8 cellular contexts compared by ENCODE assay signal in the genomic region with DNA sequence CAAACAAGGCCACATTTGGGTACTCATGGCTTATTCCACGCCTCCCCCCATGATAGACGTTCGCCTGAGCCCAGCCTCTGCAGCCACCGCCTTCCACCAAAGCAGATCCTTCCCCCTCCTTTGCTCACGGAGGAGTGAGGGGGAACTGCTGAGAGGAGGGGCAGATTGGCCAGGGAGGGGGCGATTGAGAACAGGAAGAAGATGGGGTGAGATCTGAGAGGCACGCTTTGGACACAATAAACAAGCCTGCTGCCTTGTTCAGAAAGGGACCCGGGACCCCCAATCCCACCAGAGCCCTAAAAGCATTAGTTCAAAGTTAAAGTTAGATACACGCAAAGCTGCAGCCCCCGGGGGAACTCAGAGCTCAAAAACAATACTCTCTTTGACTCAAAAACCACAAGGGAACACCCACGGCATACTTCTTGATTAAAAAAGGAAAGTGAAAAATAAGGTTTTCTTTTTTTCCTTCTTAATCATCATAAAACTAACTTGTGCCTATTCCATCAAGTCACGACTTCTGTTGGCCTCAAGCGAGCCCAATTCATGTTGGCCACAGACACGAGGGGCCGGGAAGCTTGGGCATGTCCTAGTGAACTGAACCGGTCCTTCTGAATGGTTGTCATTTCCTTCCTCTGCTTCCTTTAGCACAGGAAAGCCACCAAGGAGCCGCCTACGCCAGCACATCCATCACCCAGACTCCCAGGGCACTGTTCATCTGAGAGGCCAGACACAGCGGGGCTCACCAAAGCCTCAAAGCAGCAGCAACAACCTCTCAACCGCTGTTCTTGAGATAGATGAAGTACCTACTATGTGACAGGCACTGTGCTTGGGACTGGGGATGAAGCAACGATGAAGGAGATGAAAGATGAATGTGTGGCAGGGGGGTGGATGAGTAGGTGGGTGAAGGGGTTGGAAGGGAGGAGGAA. TPM values are rescaled to one million over a fixed set of nuclear protein-coding genes. Genes with fewer than 3 reads are reported as not detected.
DNase-seq lines count a peak whose midpoint lies in the region; ATAC-seq and TF ChIP-seq lines count a peak whose summit lies in the region.

No MANE protein-coding gene starts in this region.

- peaks cover 83% of the 10 kb centered on the region for H3K4me1 Mint-ChIP-seq in activated T-helper 2 cell treated with anti-CD3 and anti-CD28 coated beads, Interferon-gamma antibody, Interleukin-2, Interleukin-4, amounts not matched to agents 10 μg/mL and 5 μg/mL and 100 μg/mL, durations not matched to agents 14 hours and 24 hours and 36 hours (ENCODE audit: low read depth)
- peaks cover 76 to 100% (median 98%) of the 10 kb centered on the region in 7 donors for H3K4me1 Mint-ChIP-seq in naive thymus-derived CD4-positive, alpha-beta T cell
- H3K4me1 Mint-ChIP-seq in progenitor cell of endocrine pancreas (ENCODE audit: low read depth) = peaks cover 5% of the 10 kb centered on the region

- POLR2A ChIA-PET in naive thymus-derived CD4-positive, alpha-beta T cell (lab: Charles Lee) = interaction anchor here (0.7 to 7.5 kb wide), 8 partner anchors 9 to 44 kb away, joined by 3 to 74 read pairs (median 4); no protein-coding TSS in a partner anchor

- peak; percentile 52 for DNase-seq in MV-4-11 (lab: John Stamatoyannopoulos, UW)
- DNase-seq in activated T-helper 2 cell treated with anti-CD3 and anti-CD28 coated beads, Interferon-gamma antibody, Interleukin-2, Interleukin-4, amounts not matched to agents 10 μg/mL and 5 μg/mL and 100 μg/mL, durations not matched to agents 14 hours and 24 hours and 36 hours (ENCODE audit: low spot score) = peak; percentile 27
- peak in 8 of 9 donors; percentile 55 to 71 (median 64) for DNase-seq in naive thymus-derived CD4-positive, alpha-beta T cell
- DNase-seq in progenitor cell of endocrine pancreas (ENCODE audit: low spot score, unreplicated experiment) = no peak
- DNase-seq in omental fat pad (ENCODE audit: low spot score) = no peak
- DNase-seq in NCI-H748 treated with DMSO at 0.1 percent for 48 hours (lab: John Stamatoyannopoulos, UW) = no peak

- intact Hi-C loops in activated T-helper 2 cell treated with anti-CD3 and anti-CD28 coated beads, Interferon-gamma antibody, Interleukin-2, Interleukin-4, amounts not matched to agents 10 μg/mL and 5 μg/mL and 100 μg/mL, durations not matched to agents 14 hours and 24 hours and 36 hours (cut with micrococcal nuclease) = loop anchor here (1.0 kb wide), 1 partner anchor 94 kb away; no protein-coding TSS in a partner anchor
- intact Hi-C loops in naive thymus-derived CD4-positive, alpha-beta T cell (cut with micrococcal nuclease) = loop anchor here (1.0 to 10.0 kb wide), 4 partner anchors 17 to 98 kb away; no protein-coding TSS in a partner anchor

- peak overlapping the region; percentile 60 for H3K4me3 Mint-ChIP-seq in activated T-helper 2 cell treated with anti-CD3 and anti-CD28 coated beads, Interferon-gamma antibody, Interleukin-2, Interleukin-4, amounts not matched to agents 10 μg/mL and 5 μg/mL and 100 μg/mL, durations not matched to agents 14 hours and 24 hours and 36 hours (ENCODE audit: low read depth)
- H3K4me3 Mint-ChIP-seq in naive thymus-derived CD4-positive, alpha-beta T cell = peak overlapping the region; percentile 68 to 99 (median 80)
- H3K4me3 Mint-ChIP-seq in progenitor cell of endocrine pancreas (ENCODE audit: low read depth) = no peak overlapping the region

- peaks cover 83 to 84% of the 10 kb centered on the region in 2 donors for H3K4me1 ChIP-seq in naive thymus-derived CD4-positive, alpha-beta T cell (ENCODE audit: control insufficient read depth in 2 of 2, insufficient read depth in 2 of 2, low read length in 2 of 2)

- H3K27ac Mint-ChIP-seq in activated T-helper 2 cell treated with anti-CD3 and anti-CD28 coated beads, Interferon-gamma antibody, Interleukin-2, Interleukin-4, amounts not matched to agents 10 μg/mL and 5 μg/mL and 100 μg/mL, durations not matched to agents 14 hours and 24 hours and 36 hours = peak overlapping the region; percentile 88
- peak overlapping the region; percentile 80 to 100 (median 98) for H3K27ac Mint-ChIP-seq in naive thymus-derived CD4-positive, alpha-beta T cell
- no peak overlapping the region for H3K27ac Mint-ChIP-seq in progenitor cell of endocrine pancreas

- H3K9me3 ChIP-seq in naive thymus-derived CD4-positive, alpha-beta T cell (ENCODE audit: control insufficient read depth in 2 of 3, low read length in 3 of 3) = no peaks in the 10 kb centered on the region

- ATAC-seq in GM18511 (IDR thresholded peaks at IDR 0.05; ENCODE audit: unreplicated experiment) (peak; percentile 54), GM19452 (IDR thresholded peaks at IDR 0.05; ENCODE audit: unreplicated experiment) (no peak), omental fat pad (ENCODE audit: low FRiP score) (no peak)
- peak; percentile 38 for ATAC-seq in naive thymus-derived CD4-positive, alpha-beta T cell

- H3K9me3 Mint-ChIP-seq in activated T-helper 2 cell treated with anti-CD3 and anti-CD28 coated beads, Interferon-gamma antibody, Interleukin-2, Interleukin-4, amounts not matched to agents 10 μg/mL and 5 μg/mL and 100 μg/mL, durations not matched to agents 14 hours and 24 hours and 36 hours = no peaks in the 10 kb centered on the region
- peaks cover 0 to 4% (median 0%) of the 10 kb centered on the region in 11 donors for H3K9me3 Mint-ChIP-seq in naive thymus-derived CD4-positive, alpha-beta T cell
- H3K9me3 Mint-ChIP-seq in progenitor cell of endocrine pancreas (ENCODE audit: low read depth) = no peaks in the 10 kb centered on the region

- H3K27ac ChIP-seq in naive thymus-derived CD4-positive, alpha-beta T cell (ENCODE audit: low read depth, low read length) = peak overlapping the region; percentile 71

- TF ChIP-seq CTCF in progenitor cell of endocrine pancreas (IDR thresholded peaks at IDR 0.05; ENCODE audit: unreplicated experiment) (no peak), omental fat pad (IDR thresholded peaks at IDR 0.05) (no peak)

- H3K36me3 Mint-ChIP-seq in activated T-helper 2 cell treated with anti-CD3 and anti-CD28 coated beads, Interferon-gamma antibody, Interleukin-2, Interleukin-4, amounts not matched to agents 10 μg/mL and 5 μg/mL and 100 μg/mL, durations not matched to agents 14 hours and 24 hours and 36 hours (ENCODE audit: low read depth) = peaks cover 76% of the 10 kb centered on the region
- peaks cover 0 to 42% (median 4%) of the 10 kb centered on the region in 5 donors for H3K36me3 Mint-ChIP-seq in naive thymus-derived CD4-positive, alpha-beta T cell
- peaks cover 3% of the 10 kb centered on the region for H3K36me3 Mint-ChIP-seq in progenitor cell of endocrine pancreas (ENCODE audit: insufficient read depth)

- no peaks in the 10 kb centered on the region for H3K36me3 ChIP-seq in naive thymus-derived CD4-positive, alpha-beta T cell (ENCODE audit: control insufficient read depth in 2 of 3, insufficient read depth in 3 of 3, low read length in 3 of 3)

- CTCF ChIA-PET in naive thymus-derived CD4-positive, alpha-beta T cell (lab: Charles Lee) = interaction anchor here (0.6 kb wide), 1 partner anchor 12 kb away, joined by 3 read pairs; no protein-coding TSS in a partner anchor

- no peaks in the 10 kb centered on the region for H3K27me3 Mint-ChIP-seq in activated T-helper 2 cell treated with anti-CD3 and anti-CD28 coated beads, Interferon-gamma antibody, Interleukin-2, Interleukin-4, amounts not matched to agents 10 μg/mL and 5 μg/mL and 100 μg/mL, durations not matched to agents 14 hours and 24 hours and 36 hours (ENCODE audit: low read depth)
- no peaks in the 10 kb centered on the region for H3K27me3 Mint-ChIP-seq in naive thymus-derived CD4-positive, alpha-beta T cell
- H3K27me3 Mint-ChIP-seq in progenitor cell of endocrine pancreas = peaks cover 20% of the 10 kb centered on the region

- H3K27me3 ChIP-seq in naive thymus-derived CD4-positive, alpha-beta T cell (ENCODE audit: control insufficient read depth in 2 of 2, insufficient read depth in 2 of 2, low read length in 2 of 2) = no peaks in the 10 kb centered on the region

- H3K4me3 ChIP-seq in naive thymus-derived CD4-positive, alpha-beta T cell (ENCODE audit: low read length) = peak overlapping the region; percentile 44

RNA-seq across cellular contexts. Expression of a gene that starts 44.7 kb away (rescaled TPM):
- total RNA-seq in activated T-helper 2 cell treated with anti-CD3 and anti-CD28 coated beads, Interferon-gamma antibody, Interleukin-2, Interleukin-4, amounts not matched to agents 10 μg/mL and 5 μg/mL and 100 μg/mL, durations not matched to agents 14 hours and 24 hours and 36 hours = 67.1 and 68.0 TPM in 2 replicates
- total RNA-seq in naive thymus-derived CD4-positive, alpha-beta T cell = 10 to 100 TPM; 39.8 to 66.8 (median 44.8) TPM
- polyA plus RNA-seq in naive thymus-derived CD4-positive, alpha-beta T cell = 10 to 100 TPM; 16.6 to 30.1 TPM
- total RNA-seq in progenitor cell of endocrine pancreas = 10.1 and 11.2 TPM in 2 replicates
- total RNA-seq in omental fat pad = 10 to 100 TPM in 2 of 4 donors, 1 to 10 TPM in 2; 4.1 to 51.5 (median 8.7) TPM

Comparison
In these comparisons a context has a peak if more than half of its experiments do, and no peak if none do; other contexts are left out.
1. ATAC-seq: peak in GM18511 (single experiment) and naive thymus-derived CD4-positive, alpha-beta T cell (single experiment); none in GM19452 (single experiment) and omental fat pad (single experiment).
2. DNase-seq: peak in MV-4-11 (single experiment), activated T-helper 2 cell treated with anti-CD3 and anti-CD28 coated beads, Interferon-gamma antibody, Interleukin-2, Interleukin-4, amounts not matched to agents 10 μg/mL and 5 μg/mL and 100 μg/mL, durations not matched to agents 14 hours and 24 hours and 36 hours (single experiment) and naive thymus-derived CD4-positive, alpha-beta T cell (8 of 9); none in progenitor cell of endocrine pancreas (single experiment), omental fat pad (single experiment) and NCI-H748 treated with DMSO at 0.1 percent for 48 hours (single experiment).